In the genomic region with DNA sequence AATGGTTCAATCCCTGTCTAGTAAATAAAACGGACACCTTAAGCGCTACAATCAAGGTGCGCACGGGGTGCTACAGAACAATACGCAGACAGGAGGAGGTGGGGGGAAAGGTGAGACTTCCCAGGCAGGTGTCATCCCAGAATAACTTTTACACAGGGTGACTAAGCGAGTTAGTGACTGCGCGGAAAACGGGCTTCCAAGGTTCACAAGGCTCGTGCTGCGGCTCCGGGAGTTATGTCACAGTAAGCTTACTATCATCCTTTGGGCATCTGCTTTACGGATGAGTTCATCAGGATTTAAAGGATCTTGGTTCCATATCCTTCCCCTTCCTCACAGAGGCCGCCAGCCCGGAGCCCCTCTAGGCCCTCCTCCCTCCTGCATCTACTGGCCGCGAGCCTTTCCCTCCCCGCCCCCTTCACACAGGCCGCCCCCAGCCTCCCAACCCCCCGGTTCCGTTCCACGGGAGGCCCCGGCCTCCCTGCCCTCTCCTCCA, we compare ENCODE assay signal across 8 cellular contexts. TPM values are rescaled to one million over a fixed set of nuclear protein-coding genes. Genes with fewer than 3 reads are reported as not detected.
A peak's percentile ranks its signal among the peaks of the same experiment; 100 is the strongest.
DNase-seq lines count a peak whose midpoint lies in the region; ATAC-seq and TF ChIP-seq lines count a peak whose summit lies in the region.

No MANE protein-coding gene starts in this region.

- no peak for TF ChIP-seq CTCF in CD14-positive monocyte (IDR thresholded peaks at IDR 0.05)
- TF ChIP-seq CTCF in liver (IDR thresholded peaks at IDR 0.05; ENCODE audit: low read depth, low read length, missing input control) = no peak

- 3% methylated on average over 23 of the region's 23 CpGs for WGBS in liver

- H3K9ac ChIP-seq in liver (ENCODE audit: low read depth in 1 of 2, low read length in 2 of 2) = peak overlapping the region; percentile 78 to 93

- peak overlapping the region; percentile 87 to 97 (median 94) for H3K27ac Mint-ChIP-seq in CD14-positive monocyte

- no peaks in the 10 kb centered on the region for H3K36me3 ChIP-seq in liver (ENCODE audit: control insufficient read depth in 4 of 4, insufficient read depth in 3 of 4, low read depth in 1 of 4, low read length in 3 of 4)

- H3K27me3 Mint-ChIP-seq in CD14-positive monocyte (ENCODE audit: low read depth in 3 of 3) = peaks cover 0 to 2% (median 2%) of the 10 kb centered on the region in 3 donors

- peak overlapping the region; percentile 96 for H3K27ac ChIP-seq in caudate nucleus (ENCODE audit: low read depth, low read length)
- H3K27ac ChIP-seq in liver (ENCODE audit: low read depth in 1 of 2, low read length in 2 of 2) = peak overlapping the region; percentile 84 to 97
- H3K27ac ChIP-seq in temporal lobe (ENCODE audit: low read depth, low read length) = peak overlapping the region; percentile 51

- H3K9me3 Mint-ChIP-seq in CD14-positive monocyte = peaks cover 5 to 19% (median 17%) of the 10 kb centered on the region in 7 donors

- no peaks in the 10 kb centered on the region for H3K36me3 Mint-ChIP-seq in CD14-positive monocyte

- H3K4me1 ChIP-seq in liver (ENCODE audit: control insufficient read depth in 4 of 4, insufficient read depth in 4 of 4, low read length in 3 of 4) = peaks cover 0 to 15% (median 1%) of the 10 kb centered on the region in 4 donors

- intact Hi-C loops in CD14-positive monocyte (cut with micrococcal nuclease) = loop anchor here in 1 of 2 donors (5.0 kb wide), 1 partner anchor 39 kb away; a partner anchor contains a TSS

- H3K4me3 Mint-ChIP-seq in CD14-positive monocyte = peak overlapping the region; percentile 85 to 89

- DNase-seq in CD14-positive monocyte (ENCODE audit: low spot score) = peak; percentile 48
- DNase-seq in OCI-M1 (lab: John Stamatoyannopoulos, UW) = peak; percentile 73
- peak in 33 of 61 donors; percentile 21 to 88 (median 73) for DNase-seq in caudate nucleus (lab: John Stamatoyannopoulos, UW)

- no peaks in the 10 kb centered on the region for H3K27me3 ChIP-seq in liver (ENCODE audit: control insufficient read depth in 4 of 4, insufficient read depth in 4 of 4, low read length in 3 of 4)

- H3K4me1 Mint-ChIP-seq in CD14-positive monocyte = peaks cover 20% of the 10 kb centered on the region

- peak in 1 of 2 donors; percentile 22 for TF ChIP-seq RAD21 in liver (IDR thresholded peaks at IDR 0.05)

- peak; percentile 33 for ATAC-seq in GM18867 (IDR thresholded peaks at IDR 0.05; ENCODE audit: unreplicated experiment)
- peak; percentile 11 for ATAC-seq in HG03439 (IDR thresholded peaks at IDR 0.05; ENCODE audit: unreplicated experiment)
- no peak for ATAC-seq in HG03045 (IDR thresholded peaks at IDR 0.05; ENCODE audit: unreplicated experiment)

- peak overlapping the region; percentile 80 to 87 (median 80) for H3K4me3 ChIP-seq in liver (ENCODE audit: low read depth in 1 of 3, low read length in 3 of 3)

- H3K9me3 ChIP-seq in liver (ENCODE audit: control insufficient read depth in 4 of 4, low read length in 3 of 4) = no peaks in the 10 kb centered on the region

TF ChIP-seq in liver, 16 proteins besides CTCF, POLR2A, EP300 and RAD21:
- TF ChIP-seq JUND (IDR thresholded peaks at IDR 0.05) = peak in 1 of 2 donors; percentile 42
- no peak for TF ChIP-seq GABPA (IDR thresholded peaks at IDR 0.05 in 1 of 2, conservative IDR thresholded peaks at IDR 0.05 in 1 of 2)
- peak in 1 of 2 donors; percentile 41 for TF ChIP-seq HNF4A (conservative IDR thresholded peaks at IDR 0.05)
- TF ChIP-seq EGR1 (IDR thresholded peaks at IDR 0.05; ENCODE audit: low read depth in 2 of 2) = no peak
- TF ChIP-seq YY1 (IDR thresholded peaks at IDR 0.05) = no peak
- TF ChIP-seq RXRA (IDR thresholded peaks at IDR 0.05) = peak; percentile 12 to 56
- no peak for TF ChIP-seq FOXA2 (IDR thresholded peaks at IDR 0.05)
- TF ChIP-seq, protein P1, sequence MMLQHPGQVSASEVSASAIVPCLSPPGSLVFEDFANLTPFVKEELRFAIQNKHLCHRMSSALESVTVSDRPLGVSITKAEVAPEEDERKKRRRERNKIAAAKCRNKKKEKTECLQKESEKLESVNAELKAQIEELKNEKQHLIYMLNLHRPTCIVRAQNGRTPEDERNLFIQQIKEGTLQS (IDR thresholded peaks at IDR 0.05) = no peak
- TF ChIP-seq, protein P2, sequence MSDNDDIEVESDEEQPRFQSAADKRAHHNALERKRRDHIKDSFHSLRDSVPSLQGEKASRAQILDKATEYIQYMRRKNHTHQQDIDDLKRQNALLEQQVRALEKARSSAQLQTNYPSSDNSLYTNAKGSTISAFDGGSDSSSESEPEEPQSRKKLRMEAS (IDR thresholded peaks at IDR 0.05) = peak; percentile 18
- no peak for TF ChIP-seq TAF1 (conservative IDR thresholded peaks at IDR 0.05)
- TF ChIP-seq, protein P3, sequence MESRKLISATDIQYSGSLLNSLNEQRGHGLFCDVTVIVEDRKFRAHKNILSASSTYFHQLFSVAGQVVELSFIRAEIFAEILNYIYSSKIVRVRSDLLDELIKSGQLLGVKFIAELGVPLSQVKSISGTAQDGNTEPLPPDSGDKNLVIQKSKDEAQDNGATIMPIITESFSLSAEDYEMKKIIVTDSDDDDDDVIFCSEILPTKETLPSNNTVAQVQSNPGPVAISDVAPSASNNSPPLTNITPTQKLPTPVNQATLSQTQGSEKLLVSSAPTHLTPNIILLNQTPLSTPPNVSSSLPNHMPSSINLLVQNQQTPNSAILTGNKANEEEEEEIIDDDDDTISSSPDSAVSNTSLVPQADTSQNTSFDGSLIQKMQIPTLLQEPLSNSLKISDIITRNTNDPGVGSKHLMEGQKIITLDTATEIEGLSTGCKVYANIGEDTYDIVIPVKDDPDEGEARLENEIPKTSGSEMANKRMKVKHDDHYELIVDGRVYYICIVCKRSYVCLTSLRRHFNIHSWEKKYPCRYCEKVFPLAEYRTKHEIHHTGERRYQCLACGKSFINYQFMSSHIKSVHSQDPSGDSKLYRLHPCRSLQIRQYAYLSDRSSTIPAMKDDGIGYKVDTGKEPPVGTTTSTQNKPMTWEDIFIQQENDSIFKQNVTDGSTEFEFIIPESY (IDR thresholded peaks at IDR 0.05) = no peak

RNA-seq across cellular contexts. Expression of a gene that starts 0.5 kb away (rescaled TPM):
- polyA plus RNA-seq in CD14-positive monocyte (1 to 10 TPM; 2.9 to 4.1 TPM), liver (10 to 100 TPM in 1 of 2 donors, 1 to 10 TPM in 1; 7.5 to 13.5 TPM)
- total RNA-seq in liver (10 to 100 TPM in 1 of 2 donors, 1 to 10 TPM in 1; 7.1 to 18.7 TPM), temporal lobe (20.2 TPM)

RNA-seq across cellular contexts. Expression of a gene that starts 40.8 kb away (rescaled TPM):
- polyA plus RNA-seq in CD14-positive monocyte = 10 to 100 TPM; 51.4 to 70.2 TPM
- total RNA-seq in liver = 100 to 1,000 TPM in 1 of 2 donors, 10 to 100 TPM in 1; 87.8 to 179 TPM
- 100 to 1,000 TPM; 162 to 174 TPM for polyA plus RNA-seq in liver
- total RNA-seq in temporal lobe = 13.3 TPM
